In the genomic region with DNA sequence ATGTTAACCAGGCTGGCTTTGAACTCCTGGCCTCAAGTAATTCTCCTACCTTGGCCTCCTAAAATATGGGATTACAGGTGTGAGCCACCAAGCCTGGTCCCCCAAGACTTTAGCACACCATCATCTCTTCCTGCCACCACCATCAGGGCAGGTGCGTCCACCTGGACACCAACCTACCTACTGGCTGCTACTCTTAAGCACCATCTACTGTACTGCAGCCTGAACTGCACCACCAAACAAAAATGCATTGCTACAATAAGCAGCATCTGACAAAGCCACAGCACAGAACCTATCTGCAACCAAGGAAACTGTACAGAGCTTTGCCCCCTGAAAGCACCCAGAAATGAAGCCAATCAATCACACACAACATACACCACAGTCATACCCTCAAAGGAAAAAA, we compare ENCODE assay signal across 18 cellular contexts.
DNase-seq lines count a peak whose midpoint lies in the region; ATAC-seq and TF ChIP-seq lines count a peak whose summit lies in the region.
"Had no signal": no experiment of that assay in that cellular context is flagged by ENCODE, and none has a peak within 500 bp of the region (broad histone marks: within the 10 kb centered on the region; RNA-seq: fewer than 3 reads in every experiment).

No MANE protein-coding gene starts in this region.

- H3K4me3 Mint-ChIP-seq in WTC11 = no peak overlapping the region
- H3K4me3 Mint-ChIP-seq: activated CD4-positive, alpha-beta T cell treated with anti-CD3 and anti-CD28 coated beads, Interleukin-2, amount 10 ng/mL, durations not matched to agents 24 days and 14 days; activated naive CD8-positive, alpha-beta T cell treated with anti-CD3 and anti-CD28 coated beads, Interleukin-2, amount 50 U/mL, for 24 hours; naive B cell had no signal

- POLR2A ChIA-PET in WTC11 (lab: Charles Lee) = no interaction called here

- peak; percentile 49 for TF ChIP-seq RAD21 in Ishikawa (IDR thresholded peaks at IDR 0.05; ENCODE audit: low read depth)

- ATAC-seq in WTC11 = peak; percentile 80
- ATAC-seq in HG03039 (IDR thresholded peaks at IDR 0.05; ENCODE audit: unreplicated experiment) = no peak
- ATAC-seq: activated naive CD8-positive, alpha-beta T cell treated with anti-CD3 and anti-CD28 coated beads, Interleukin-2, amount 50 U/mL, for 24 hours; right cardiac atrium had no signal

- TF ChIP-seq CTCF in WTC11 (IDR thresholded peaks at IDR 0.05) = no peak

- H3K27ac Mint-ChIP-seq in WTC11 = no peak overlapping the region
- H3K27ac Mint-ChIP-seq: activated CD4-positive, alpha-beta T cell treated with anti-CD3 and anti-CD28 coated beads, Interleukin-2, amount 10 ng/mL, durations not matched to agents 24 days and 14 days; activated naive CD8-positive, alpha-beta T cell treated with anti-CD3 and anti-CD28 coated beads, Interleukin-2, amount 50 U/mL, for 24 hours; naive B cell had no signal

- TF ChIP-seq EP300 in Ishikawa (IDR thresholded peaks at IDR 0.05; ENCODE audit: borderline replicate concordance) = no peak

- H3K9me3 Mint-ChIP-seq in WTC11 = no peaks in the 10 kb centered on the region
- H3K9me3 Mint-ChIP-seq: activated CD4-positive, alpha-beta T cell treated with anti-CD3 and anti-CD28 coated beads, Interleukin-2, amount 10 ng/mL, durations not matched to agents 24 days and 14 days; activated naive CD8-positive, alpha-beta T cell treated with anti-CD3 and anti-CD28 coated beads, Interleukin-2, amount 50 U/mL, for 24 hours had no signal

- CTCF ChIA-PET in WTC11 (lab: Charles Lee) = interaction anchor here (1.9 kb wide), 1 partner anchor 245 kb away, joined by 10 read pairs; no protein-coding TSS in a partner anchor

- H3K36me3 Mint-ChIP-seq in WTC11 = no peaks in the 10 kb centered on the region
- H3K36me3 Mint-ChIP-seq: naive B cell had no signal

- peaks cover 10% of the 10 kb centered on the region for H3K4me1 Mint-ChIP-seq in WTC11
- H3K4me1 Mint-ChIP-seq: activated CD4-positive, alpha-beta T cell treated with anti-CD3 and anti-CD28 coated beads, Interleukin-2, amount 10 ng/mL, durations not matched to agents 24 days and 14 days; activated naive CD8-positive, alpha-beta T cell treated with anti-CD3 and anti-CD28 coated beads, Interleukin-2, amount 50 U/mL, for 24 hours; naive B cell had no signal

- DNase-seq in DMS53 (lab: John Stamatoyannopoulos, UW) (peak; percentile 12), DMS53 treated with DMSO at 0.1 percent for 48 hours (lab: John Stamatoyannopoulos, UW; ENCODE audit: unreplicated experiment) (no peak), WTC11 (ENCODE audit: low spot score) (no peak), iPS-NIHi7 (ENCODE audit: extremely low spot score) (peak; percentile 38), DMS79 (lab: John Stamatoyannopoulos, UW) (no peak)
- DNase-seq in activated effector memory CD4-positive, alpha-beta T cell treated with Interleukin-2 at 50 U/mL for 16 hours = no peak
- DNase-seq: activated CD4-positive, alpha-beta T cell treated with anti-CD3 and anti-CD28 coated beads, Interleukin-2, amount 10 ng/mL, durations not matched to agents 24 days and 14 days; activated naive CD8-positive, alpha-beta T cell treated with anti-CD3 and anti-CD28 coated beads, Interleukin-2, amount 50 U/mL, for 24 hours; BE2C; mesenchymal stem cell; naive B cell; NCI-H1092; NCI-H2029; NCI-H510A; right cardiac atrium; SJCRH30 had no signal

- peaks cover 2% of the 10 kb centered on the region; the same call in 1 of the 2 replicates for H3K27me3 Mint-ChIP-seq in WTC11 (ENCODE audit: low read depth)
- H3K27me3 Mint-ChIP-seq: activated CD4-positive, alpha-beta T cell treated with anti-CD3 and anti-CD28 coated beads, Interleukin-2, amount 10 ng/mL, durations not matched to agents 24 days and 14 days; activated naive CD8-positive, alpha-beta T cell treated with anti-CD3 and anti-CD28 coated beads, Interleukin-2, amount 50 U/mL, for 24 hours had no signal

TF ChIP-seq in Ishikawa, 13 proteins besides CTCF, POLR2A, EP300 and RAD21 (continues in another document):
- TF ChIP-seq TAF1 (IDR thresholded peaks at IDR 0.05; ENCODE audit: low read depth) (no peak), TEAD4 (IDR thresholded peaks at IDR 0.05) (no peak), NFIC (IDR thresholded peaks at IDR 0.05) (no peak), FOXM1 (IDR thresholded peaks at IDR 0.05; ENCODE audit: borderline replicate concordance, low read depth) (no peak), CEBPB (IDR thresholded peaks at IDR 0.05) (no peak), CREB1 (IDR thresholded peaks at IDR 0.05; ENCODE audit: low read depth) (no peak), YY1 (IDR thresholded peaks at IDR 0.05; ENCODE audit: low read depth) (no peak), EGR1 (IDR thresholded peaks at IDR 0.05) (no peak), ZBTB7A (IDR thresholded peaks at IDR 0.05; ENCODE audit: low read depth) (no peak), TCF12 (IDR thresholded peaks at IDR 0.05; ENCODE audit: low read depth) (no peak)
- TF ChIP-seq, protein P1, sequence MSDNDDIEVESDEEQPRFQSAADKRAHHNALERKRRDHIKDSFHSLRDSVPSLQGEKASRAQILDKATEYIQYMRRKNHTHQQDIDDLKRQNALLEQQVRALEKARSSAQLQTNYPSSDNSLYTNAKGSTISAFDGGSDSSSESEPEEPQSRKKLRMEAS (IDR thresholded peaks at IDR 0.05) = no peak
- TF ChIP-seq, protein P2, sequence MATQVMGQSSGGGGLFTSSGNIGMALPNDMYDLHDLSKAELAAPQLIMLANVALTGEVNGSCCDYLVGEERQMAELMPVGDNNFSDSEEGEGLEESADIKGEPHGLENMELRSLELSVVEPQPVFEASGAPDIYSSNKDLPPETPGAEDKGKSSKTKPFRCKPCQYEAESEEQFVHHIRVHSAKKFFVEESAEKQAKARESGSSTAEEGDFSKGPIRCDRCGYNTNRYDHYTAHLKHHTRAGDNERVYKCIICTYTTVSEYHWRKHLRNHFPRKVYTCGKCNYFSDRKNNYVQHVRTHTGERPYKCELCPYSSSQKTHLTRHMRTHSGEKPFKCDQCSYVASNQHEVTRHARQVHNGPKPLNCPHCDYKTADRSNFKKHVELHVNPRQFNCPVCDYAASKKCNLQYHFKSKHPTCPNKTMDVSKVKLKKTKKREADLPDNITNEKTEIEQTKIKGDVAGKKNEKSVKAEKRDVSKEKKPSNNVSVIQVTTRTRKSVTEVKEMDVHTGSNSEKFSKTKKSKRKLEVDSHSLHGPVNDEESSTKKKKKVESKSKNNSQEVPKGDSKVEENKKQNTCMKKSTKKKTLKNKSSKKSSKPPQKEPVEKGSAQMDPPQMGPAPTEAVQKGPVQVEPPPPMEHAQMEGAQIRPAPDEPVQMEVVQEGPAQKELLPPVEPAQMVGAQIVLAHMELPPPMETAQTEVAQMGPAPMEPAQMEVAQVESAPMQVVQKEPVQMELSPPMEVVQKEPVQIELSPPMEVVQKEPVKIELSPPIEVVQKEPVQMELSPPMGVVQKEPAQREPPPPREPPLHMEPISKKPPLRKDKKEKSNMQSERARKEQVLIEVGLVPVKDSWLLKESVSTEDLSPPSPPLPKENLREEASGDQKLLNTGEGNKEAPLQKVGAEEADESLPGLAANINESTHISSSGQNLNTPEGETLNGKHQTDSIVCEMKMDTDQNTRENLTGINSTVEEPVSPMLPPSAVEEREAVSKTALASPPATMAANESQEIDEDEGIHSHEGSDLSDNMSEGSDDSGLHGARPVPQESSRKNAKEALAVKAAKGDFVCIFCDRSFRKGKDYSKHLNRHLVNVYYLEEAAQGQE (IDR thresholded peaks at IDR 0.05; ENCODE audit: low read depth) = no peak

TF ChIP-seq in WTC11, 78 proteins besides CTCF, POLR2A, EP300 and RAD21 (continues in another document):
- TF ChIP-seq, protein P3, sequence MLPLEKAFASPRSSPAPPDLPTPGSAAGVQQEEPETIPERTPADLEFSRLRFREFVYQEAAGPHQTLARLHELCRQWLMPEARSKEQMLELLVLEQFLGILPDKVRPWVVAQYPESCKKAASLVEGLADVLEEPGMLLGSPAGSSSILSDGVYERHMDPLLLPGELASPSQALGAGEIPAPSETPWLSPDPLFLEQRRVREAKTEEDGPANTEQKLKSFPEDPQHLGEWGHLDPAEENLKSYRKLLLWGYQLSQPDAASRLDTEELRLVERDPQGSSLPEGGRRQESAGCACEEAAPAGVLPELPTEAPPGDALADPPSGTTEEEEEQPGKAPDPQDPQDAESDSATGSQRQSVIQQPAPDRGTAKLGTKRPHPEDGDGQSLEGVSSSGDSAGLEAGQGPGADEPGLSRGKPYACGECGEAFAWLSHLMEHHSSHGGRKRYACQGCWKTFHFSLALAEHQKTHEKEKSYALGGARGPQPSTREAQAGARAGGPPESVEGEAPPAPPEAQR (CRISPR knock-in tag; IDR thresholded peaks at IDR 0.05) = no peak
- TF ChIP-seq, protein P4, sequence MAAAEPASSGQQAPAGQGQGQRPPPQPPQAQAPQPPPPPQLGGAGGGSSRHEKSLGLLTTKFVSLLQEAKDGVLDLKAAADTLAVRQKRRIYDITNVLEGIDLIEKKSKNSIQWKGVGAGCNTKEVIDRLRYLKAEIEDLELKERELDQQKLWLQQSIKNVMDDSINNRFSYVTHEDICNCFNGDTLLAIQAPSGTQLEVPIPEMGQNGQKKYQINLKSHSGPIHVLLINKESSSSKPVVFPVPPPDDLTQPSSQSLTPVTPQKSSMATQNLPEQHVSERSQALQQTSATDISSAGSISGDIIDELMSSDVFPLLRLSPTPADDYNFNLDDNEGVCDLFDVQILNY (CRISPR knock-in tag; IDR thresholded peaks at IDR 0.05) = no peak
- TF ChIP-seq GRHL2 (CRISPR knock-in tag; IDR thresholded peaks at IDR 0.05; ENCODE audit: insufficient replicate concordance, severe bottlenecking) (no peak), CREB1 (CRISPR knock-in tag; IDR thresholded peaks at IDR 0.05) (no peak)
- TF ChIP-seq, protein P5, sequence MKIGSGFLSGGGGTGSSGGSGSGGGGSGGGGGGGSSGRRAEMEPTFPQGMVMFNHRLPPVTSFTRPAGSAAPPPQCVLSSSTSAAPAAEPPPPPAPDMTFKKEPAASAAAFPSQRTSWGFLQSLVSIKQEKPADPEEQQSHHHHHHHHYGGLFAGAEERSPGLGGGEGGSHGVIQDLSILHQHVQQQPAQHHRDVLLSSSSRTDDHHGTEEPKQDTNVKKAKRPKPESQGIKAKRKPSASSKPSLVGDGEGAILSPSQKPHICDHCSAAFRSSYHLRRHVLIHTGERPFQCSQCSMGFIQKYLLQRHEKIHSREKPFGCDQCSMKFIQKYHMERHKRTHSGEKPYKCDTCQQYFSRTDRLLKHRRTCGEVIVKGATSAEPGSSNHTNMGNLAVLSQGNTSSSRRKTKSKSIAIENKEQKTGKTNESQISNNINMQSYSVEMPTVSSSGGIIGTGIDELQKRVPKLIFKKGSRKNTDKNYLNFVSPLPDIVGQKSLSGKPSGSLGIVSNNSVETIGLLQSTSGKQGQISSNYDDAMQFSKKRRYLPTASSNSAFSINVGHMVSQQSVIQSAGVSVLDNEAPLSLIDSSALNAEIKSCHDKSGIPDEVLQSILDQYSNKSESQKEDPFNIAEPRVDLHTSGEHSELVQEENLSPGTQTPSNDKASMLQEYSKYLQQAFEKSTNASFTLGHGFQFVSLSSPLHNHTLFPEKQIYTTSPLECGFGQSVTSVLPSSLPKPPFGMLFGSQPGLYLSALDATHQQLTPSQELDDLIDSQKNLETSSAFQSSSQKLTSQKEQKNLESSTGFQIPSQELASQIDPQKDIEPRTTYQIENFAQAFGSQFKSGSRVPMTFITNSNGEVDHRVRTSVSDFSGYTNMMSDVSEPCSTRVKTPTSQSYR (CRISPR knock-in tag; IDR thresholded peaks at IDR 0.05) = no peak

Comparison
In these comparisons a context has a peak if more than half of its experiments do, and no peak if none do; other contexts are left out.
1. DNase-seq: peak in DMS53 (single experiment) and iPS-NIHi7 (single experiment); none in DMS53 treated with DMSO at 0.1 percent for 48 hours (single experiment), WTC11 (single experiment), DMS79 (single experiment) and activated effector memory CD4-positive, alpha-beta T cell treated with Interleukin-2 at 50 U/mL for 16 hours (single experiment).